ENCODE assay signal across 8 cellular contexts in genomic region chr5:172059661-172060100, GRCh38. TPM values are rescaled to one million over a fixed set of nuclear protein-coding genes. Genes with fewer than 3 reads are reported as not detected.
A peak's percentile ranks its signal among the peaks of the same experiment; 100 is the strongest.
DNase-seq lines count a peak whose midpoint lies in the region; ATAC-seq, FAIRE-seq and TF ChIP-seq lines count a peak whose summit lies in the region.

No MANE protein-coding gene starts in this region.

- ATAC-seq in GM19452 (IDR thresholded peaks at IDR 0.05; ENCODE audit: unreplicated experiment) (no peak), HG03159 (IDR thresholded peaks at IDR 0.05; ENCODE audit: unreplicated experiment) (no peak)

- H3K79me2 ChIP-seq in KMS-11 (ENCODE audit: insufficient read depth, low read depth) (no peaks in the 10 kb centered on the region), osteoblast (ENCODE audit: insufficient read depth, low read length) (no peaks in the 10 kb centered on the region)

- FAIRE-seq in small intestine (lab: Jason Lieb, UNC), result no peak

- DNase-seq in GM03348 (ENCODE audit: low spot score), result peak; percentile 61
- no peak for DNase-seq in coronary artery (ENCODE audit: low spot score)
- peak; percentile 62 for DNase-seq in osteoblast (ENCODE audit: insufficient read length, low spot score, missing footprints)
- no peak for DNase-seq in RPMI8226
- no peak for DNase-seq in small intestine

- no peak overlapping the region for H3K27ac ChIP-seq in KMS-11
- no peak overlapping the region for H3K27ac ChIP-seq in coronary artery
- H3K27ac ChIP-seq in osteoblast (ENCODE audit: low read depth, low read length), result no peak overlapping the region
- H3K27ac ChIP-seq in small intestine (ENCODE audit: low read depth in 1 of 2, low read length in 1 of 2), result no peak overlapping the region

- H3K4me3 ChIP-seq in KMS-11 (IDR thresholded peaks at IDR 0.05; ENCODE audit: insufficient read depth, low read depth, low read length) (no peak overlapping the region), coronary artery (no peak overlapping the region), osteoblast (ENCODE audit: insufficient read depth, low read length) (no peak overlapping the region), small intestine (ENCODE audit: low read depth in 1 of 2, low read length in 2 of 2) (no peak overlapping the region)

- H2AFZ ChIP-seq in KMS-11 (ENCODE audit: low read depth) (no peak overlapping the region), osteoblast (ENCODE audit: low read length) (no peak overlapping the region)

- WGBS in small intestine, 3 donors, result 69 to 75% (median 70%) methylated on average over 5 of the region's 5 CpGs

- TF ChIP-seq CTCF in KMS-11 (conservative IDR thresholded peaks at IDR 0.05; ENCODE audit: low read depth, low read length) (peak; percentile 67), coronary artery (IDR thresholded peaks at IDR 0.05) (peak; percentile 16), osteoblast (IDR thresholded peaks at IDR 0.05; ENCODE audit: extremely low read depth, low read depth, low read length) (peak; percentile 68)

- H3K36me3 ChIP-seq in KMS-11 (ENCODE audit: insufficient read depth), result no peaks in the 10 kb centered on the region
- peaks cover 48% of the 10 kb centered on the region for H3K36me3 ChIP-seq in osteoblast (ENCODE audit: insufficient read depth, low read length)
- peaks cover 5 to 15% of the 10 kb centered on the region in 2 donors for H3K36me3 ChIP-seq in small intestine (ENCODE audit: control insufficient read depth in 2 of 2, insufficient read depth in 2 of 2, low read length in 2 of 2)

- H3K4me1 ChIP-seq in KMS-11 (ENCODE audit: low read depth, poor library complexity, severe bottlenecking) (no peaks in the 10 kb centered on the region), osteoblast (ENCODE audit: insufficient read depth, low read length) (no peaks in the 10 kb centered on the region), small intestine (ENCODE audit: control insufficient read depth in 2 of 2, insufficient read depth in 1 of 2, low read depth in 1 of 2, low read length in 1 of 2) (no peaks in the 10 kb centered on the region)

- no peak overlapping the region for H3K4me2 ChIP-seq in KMS-11
- H3K4me2 ChIP-seq in osteoblast (ENCODE audit: insufficient read depth, low read length), result no peak overlapping the region

- H3K9ac ChIP-seq in KMS-11, result no peak overlapping the region

- H4K20me1 ChIP-seq in KMS-11 (ENCODE audit: insufficient read depth) (no peaks in the 10 kb centered on the region), osteoblast (ENCODE audit: insufficient read depth, low read length) (no peaks in the 10 kb centered on the region)

- H3K9me3 ChIP-seq in osteoblast (ENCODE audit: low read depth, low read length) (no peaks in the 10 kb centered on the region), small intestine (ENCODE audit: control insufficient read depth, low read depth) (no peaks in the 10 kb centered on the region)

- no peaks in the 10 kb centered on the region for H3K27me3 ChIP-seq in KMS-11 (ENCODE audit: insufficient read depth, low read depth)
- no peaks in the 10 kb centered on the region for H3K27me3 ChIP-seq in osteoblast (ENCODE audit: insufficient read depth, low read length)
- no peaks in the 10 kb centered on the region for H3K27me3 ChIP-seq in small intestine (ENCODE audit: control insufficient read depth in 2 of 2, insufficient read depth in 2 of 2, low read length in 2 of 2)

RNA-seq across cellular contexts. Expression of gene FBXW11, which starts 53.2 kb away (rescaled TPM):
- 72.5 and 76.7 TPM in 2 replicates for total RNA-seq in osteoblast
- 10 to 100 TPM; 12.2 to 18.6 (median 13.0) TPM for polyA plus RNA-seq in small intestine

Comparison
In these comparisons a context has a peak if more than half of its experiments do, and no peak if none do; other contexts are left out.
1. DNase-seq: peak in GM03348 (single experiment) and osteoblast (single experiment); none in coronary artery (single experiment), RPMI8226 (single experiment) and small intestine (single experiment).
2. CTCF ChIP-seq: peak in every context shown above with its lines; median percentile 68 in osteoblast; 67 in KMS-11; 16 in coronary artery.